ENCODE assay signal across 1 cellular context in genomic region chr6:16404456-16404855, GRCh38.
A peak's percentile ranks its signal among the peaks of the same experiment; 100 is the strongest.
TF ChIP-seq lines count a peak whose summit lies in the region.

No MANE protein-coding gene starts in this region.

TF ChIP-seq in HepG2, 621 proteins besides CTCF, POLR2A, EP300 and RAD21:
- TF ChIP-seq RBM22 (optimal IDR thresholded peaks at IDR 0.05; ENCODE audit: low read length) = peak; percentile 72
- TF ChIP-seq ZNF687 (CRISPR knock-in tag; IDR thresholded peaks at IDR 0.05) = peak; percentile 18; the same call in 1 of the 2 replicates
- no peak for TF ChIP-seq ZNF547 (CRISPR knock-in tag; IDR thresholded peaks at IDR 0.05)
- TF ChIP-seq ZNF709 (CRISPR knock-in tag; IDR thresholded peaks at IDR 0.05) = no peak
- no peak for TF ChIP-seq MTA3 (CRISPR knock-in tag; IDR thresholded peaks at IDR 0.05)
